ENCODE assay signal across 16 cellular contexts in genomic region chr15:26438316-26438715, GRCh38.
"Had no signal": no experiment of that assay in that cellular context is flagged by ENCODE, and none has a peak within 500 bp of the region (broad histone marks: within the 10 kb centered on the region; RNA-seq: fewer than 3 reads in every experiment).

No MANE protein-coding gene starts in this region.

- H3K4me1 ChIP-seq: esophagus squamous epithelium, parathyroid adenoma had no signal

- ATAC-seq: activated CD4-positive, alpha-beta T cell treated with anti-CD3 and anti-CD28 coated beads for 36 hours; activated T-cell treated with anti-CD3 and anti-CD28 coated beads, Interleukin-2, amount 50 U/mL, for 4 hours; stimulated activated memory B cell treated with anti-CD40 and anti-IgM and Interleukin-4, amounts not matched to agents 10 μg/mL and 1 μg/mL and 100 μg/mL, for 72 hours had no signal

- H3K4me3 Mint-ChIP-seq: activated CD4-positive, alpha-beta memory T cell treated with anti-CD3 and anti-CD28 coated beads, Interleukin-2, amount 10 ng/mL, durations not matched to agents 7 days and 5 days; activated CD4-positive, alpha-beta T cell treated with anti-CD3 and anti-CD28 coated beads for 36 hours; activated naive CD8-positive, alpha-beta T cell; activated T-cell treated with anti-CD3 and anti-CD28 coated beads, Interleukin-2, amount 50 U/mL, for 4 hours; mesothelial cell of epicardium; stimulated activated memory B cell treated with anti-CD40 and anti-IgM and Interleukin-4, amounts not matched to agents 10 μg/mL and 1 μg/mL and 100 μg/mL, for 72 hours; T-helper 1 cell treated with Interleukin-12 subunit alpha and Interleukin-12 subunit beta and Interleukin-4 antibody, amounts not matched to agents 30 μg/mL and 1 μg/mL, for 36 hours had no signal

- H3K9me3 Mint-ChIP-seq: mesothelial cell of epicardium had no signal

- H3K27ac ChIP-seq: esophagus squamous epithelium, parathyroid adenoma had no signal

- H2AFZ ChIP-seq: parathyroid adenoma had no signal

- H3K27me3 Mint-ChIP-seq: activated CD4-positive, alpha-beta memory T cell treated with anti-CD3 and anti-CD28 coated beads, Interleukin-2, amount 10 ng/mL, durations not matched to agents 7 days and 5 days; activated CD4-positive, alpha-beta T cell treated with anti-CD3 and anti-CD28 coated beads for 36 hours; activated naive CD8-positive, alpha-beta T cell; stimulated activated memory B cell treated with anti-CD40 and anti-IgM and Interleukin-4, amounts not matched to agents 10 μg/mL and 1 μg/mL and 100 μg/mL, for 72 hours had no signal

- FAIRE-seq: endothelial cell of umbilical vein had no signal

- H3K27ac Mint-ChIP-seq: activated CD4-positive, alpha-beta memory T cell treated with anti-CD3 and anti-CD28 coated beads, Interleukin-2, amount 10 ng/mL, durations not matched to agents 7 days and 5 days; activated CD4-positive, alpha-beta T cell treated with anti-CD3 and anti-CD28 coated beads for 36 hours; activated naive CD8-positive, alpha-beta T cell; mesothelial cell of epicardium; stimulated activated memory B cell treated with anti-CD40 and anti-IgM and Interleukin-4, amounts not matched to agents 10 μg/mL and 1 μg/mL and 100 μg/mL, for 72 hours; T-helper 1 cell treated with Interleukin-12 subunit alpha and Interleukin-12 subunit beta and Interleukin-4 antibody, amounts not matched to agents 30 μg/mL and 1 μg/mL, for 36 hours had no signal

- H3K36me3 ChIP-seq: esophagus squamous epithelium had no signal

- H3K36me3 Mint-ChIP-seq: activated naive CD8-positive, alpha-beta T cell; mesothelial cell of epicardium; stimulated activated memory B cell treated with anti-CD40 and anti-IgM and Interleukin-4, amounts not matched to agents 10 μg/mL and 1 μg/mL and 100 μg/mL, for 72 hours had no signal

- H3K27me3 ChIP-seq: esophagus squamous epithelium had no signal

- H3K9ac ChIP-seq: parathyroid adenoma had no signal

- DNase-seq: activated CD4-positive, alpha-beta memory T cell treated with anti-CD3 and anti-CD28 coated beads, Interleukin-2, amount 10 ng/mL, durations not matched to agents 7 days and 5 days; activated CD4-positive, alpha-beta T cell treated with anti-CD3 and anti-CD28 coated beads for 36 hours; activated effector memory CD4-positive, alpha-beta T cell treated with anti-CD3 and anti-CD28 coated beads, Interleukin-2, amount 50 U/mL, for 16 hours; activated T-cell treated with anti-CD3 and anti-CD28 coated beads, Interleukin-2, amount 50 U/mL, for 4 hours; amniotic stem cell; effector CD8-positive, alpha-beta T cell; esophagus squamous epithelium; glutamatergic neuron; stimulated activated CD4-positive, alpha-beta T cell treated with anti-CD3 and anti-CD28 coated beads, Interleukin-2, amount 100 ng/mL, for 48 hours had no signal

- H3K79me2 ChIP-seq: parathyroid adenoma had no signal

- H3K4me3 ChIP-seq: esophagus squamous epithelium, lung had no signal

- H3K4me1 Mint-ChIP-seq: activated CD4-positive, alpha-beta memory T cell treated with anti-CD3 and anti-CD28 coated beads, Interleukin-2, amount 10 ng/mL, durations not matched to agents 7 days and 5 days; activated CD4-positive, alpha-beta T cell treated with anti-CD3 and anti-CD28 coated beads for 36 hours; mesothelial cell of epicardium; stimulated activated memory B cell treated with anti-CD40 and anti-IgM and Interleukin-4, amounts not matched to agents 10 μg/mL and 1 μg/mL and 100 μg/mL, for 72 hours had no signal
